In genomic region chr15:80710635-80711553, GRCh38 we compare ENCODE assay signal across 10 cellular contexts. TPM values are rescaled to one million over a fixed set of nuclear protein-coding genes. Genes with fewer than 3 reads are reported as not detected.
DNase-seq lines count a peak whose midpoint lies in the region; ATAC-seq, FAIRE-seq and TF ChIP-seq lines count a peak whose summit lies in the region.
"Had no signal": no experiment of that assay in that cellular context is flagged by ENCODE, and none has a peak within 500 bp of the region (broad histone marks: within the 10 kb centered on the region; RNA-seq: fewer than 3 reads in every experiment).

No MANE protein-coding gene starts in this region.

- FAIRE-seq in keratinocyte (lab: Jason Lieb, UNC) = peak; percentile 78
- FAIRE-seq: D721Med had no signal

- H3K4me3 ChIP-seq in keratinocyte (ENCODE audit: control insufficient read depth in 2 of 3, extremely low read depth in 1 of 3, insufficient read depth in 2 of 3, low read depth in 1 of 3, low read length in 3 of 3) = no peak overlapping the region
- H3K4me3 ChIP-seq in MM.1S (ENCODE audit: low read length) = no peak overlapping the region
- H3K4me3 ChIP-seq: ovary had no signal

- ATAC-seq in GM21619 (IDR thresholded peaks at IDR 0.05; ENCODE audit: unreplicated experiment) (peak; percentile 70), HG03432 (IDR thresholded peaks at IDR 0.05; ENCODE audit: unreplicated experiment) (no peak), GM18511 (IDR thresholded peaks at IDR 0.05; ENCODE audit: unreplicated experiment) (no peak)

- H3K9me3 Mint-ChIP-seq in Calu3 (ENCODE audit: low read depth, unreplicated experiment) = no peaks in the 10 kb centered on the region

- CTCF ChIA-PET in Calu3 (lab: Charles Lee) = interaction anchor here (0.9 to 1.0 kb wide), 2 partner anchors 51 to 66 kb away, joined by 3 read pairs; no protein-coding TSS in a partner anchor

- DNase-seq in Calu3 (no peak), keratinocyte (ENCODE audit: low read depth, low spot score) (peak; percentile 50), DMS53 (lab: John Stamatoyannopoulos, UW) (no peak), MM.1S (no peak)
- peak; percentile 40 for DNase-seq in activated CD4-positive, CD25-positive, alpha-beta regulatory T cell treated with anti-CD3 and anti-CD28 coated beads, Interleukin-2, amount 50 U/mL, for 72 hours
- DNase-seq: ovary had no signal

- no peaks in the 10 kb centered on the region for H3K9me3 ChIP-seq in keratinocyte (ENCODE audit: control insufficient read depth, low read depth, low read length)
- no peaks in the 10 kb centered on the region for H3K9me3 ChIP-seq in MM.1S (replicated peaks; ENCODE audit: insufficient read depth, low read length)
- H3K9me3 ChIP-seq: ovary had no signal

- peaks cover 62% of the 10 kb centered on the region for H3K4me1 Mint-ChIP-seq in Calu3 (ENCODE audit: low read depth, unreplicated experiment)

- H4K20me1 ChIP-seq in keratinocyte (ENCODE audit: control insufficient read depth, extremely low read depth, insufficient read depth, low read length) (no peaks in the 10 kb centered on the region), MM.1S (ENCODE audit: insufficient read depth, low read length) (no peaks in the 10 kb centered on the region)

- H3K9me1 ChIP-seq in keratinocyte (ENCODE audit: control insufficient read depth, extremely low read depth, insufficient read depth, low read length) = no peaks in the 10 kb centered on the region

- no peaks in the 10 kb centered on the region for H3F3A ChIP-seq in MM.1S (ENCODE audit: insufficient read depth, low read length)

- H3K4me1 ChIP-seq in keratinocyte (ENCODE audit: control insufficient read depth, extremely low read depth, insufficient read depth, low read length) (peaks cover 21% of the 10 kb centered on the region), MM.1S (ENCODE audit: low read length) (no peaks in the 10 kb centered on the region)

- dilution Hi-C loops in keratinocyte (cut with MboI; ENCODE audit: extremely low pct_ligation_motif_present, low sequenced_read_pairs) = no loop called here

- H2AFZ ChIP-seq in keratinocyte (ENCODE audit: control insufficient read depth, low read length) (no peak overlapping the region), MM.1S (ENCODE audit: low read length) (no peak overlapping the region)

- H3K27ac Mint-ChIP-seq in Calu3 (ENCODE audit: unreplicated experiment) = peak overlapping the region; percentile 51

- H3K9ac ChIP-seq in keratinocyte (ENCODE audit: control insufficient read depth, extremely low read depth, insufficient read depth, low read length) = no peak overlapping the region
- H3K9ac ChIP-seq in MM.1S (ENCODE audit: low read length) = no peak overlapping the region

- H3K9me2 ChIP-seq in MM.1S (replicated peaks; ENCODE audit: insufficient read depth, low read length) = no peaks in the 10 kb centered on the region

- H3K4me2 ChIP-seq in keratinocyte (ENCODE audit: control insufficient read depth, extremely low read depth, insufficient read depth, low read depth, low read length) (no peak overlapping the region), MM.1S (ENCODE audit: low read depth, low read length) (no peak overlapping the region)

- H3K36me3 ChIP-seq in keratinocyte (ENCODE audit: control insufficient read depth in 2 of 2, extremely low read depth in 1 of 2, insufficient read depth in 2 of 2, low read length in 2 of 2) = peaks cover 3 to 6% of the 10 kb centered on the region in 2 experiments
- no peaks in the 10 kb centered on the region for H3K36me3 ChIP-seq in MM.1S (replicated peaks; ENCODE audit: insufficient read depth, low read length)
- H3K36me3 ChIP-seq: ovary had no signal

- H3K27me3 ChIP-seq in keratinocyte (ENCODE audit: control insufficient read depth, extremely low read depth, insufficient read depth, low read length) (no peaks in the 10 kb centered on the region), MM.1S (replicated peaks; ENCODE audit: insufficient read depth, low read length) (no peaks in the 10 kb centered on the region)
- H3K27me3 ChIP-seq: ovary had no signal

- intact Hi-C loops in Calu3 (cut with micrococcal nuclease; ENCODE audit: unreplicated experiment) = no loop called here

- H3K27ac ChIP-seq in keratinocyte (ENCODE audit: control insufficient read depth, insufficient read depth, low read length) = peak overlapping the region; percentile 57
- H3K27ac ChIP-seq in MM.1S (ENCODE audit: low read length) = no peak overlapping the region
- H3K27ac ChIP-seq: ovary had no signal

- H3K4me3 Mint-ChIP-seq in Calu3 (ENCODE audit: low read depth, unreplicated experiment) = no peak overlapping the region

- H3K27me3 Mint-ChIP-seq in Calu3 (ENCODE audit: unreplicated experiment) = no peaks in the 10 kb centered on the region

- BruUV-seq in Calu3 (replicated peaks; lab: Mats Ljungman, UMichigan) = no TSS peak

- H3K79me2 ChIP-seq in keratinocyte (ENCODE audit: control insufficient read depth, insufficient read depth, low read length) = peaks cover 76% of the 10 kb centered on the region
- peaks cover 51% of the 10 kb centered on the region for H3K79me2 ChIP-seq in MM.1S (ENCODE audit: low read length)

- TF ChIP-seq CTCF in Calu3 (IDR thresholded peaks at IDR 0.05; ENCODE audit: unreplicated experiment) = no peak
- TF ChIP-seq CTCF in keratinocyte (optimal IDR thresholded peaks at IDR 0.05 in 1 of 3, IDR thresholded peaks at IDR 0.05 in 1 of 3, conservative IDR thresholded peaks at IDR 0.05 in 1 of 3; ENCODE audit: extremely low read depth in 1 of 3, insufficient read depth in 2 of 3, low read length in 3 of 3) = no peak
- TF ChIP-seq CTCF in MM.1S (IDR thresholded peaks at IDR 0.05; ENCODE audit: low read length) = no peak

- H3K36me3 Mint-ChIP-seq in Calu3 (ENCODE audit: insufficient read depth, unreplicated experiment) = peaks cover 11% of the 10 kb centered on the region

RNA-seq across cellular contexts. Expression of gene ABHD17C, which starts 15.8 kb away (rescaled TPM):
- total RNA-seq in Calu3 (2022) = 69.4 and 69.7 TPM in 2 replicates
- polyA plus RNA-seq in keratinocyte = 11.8 to 27.8 TPM (median 23.3 TPM) in 3 replicates
- polyA plus RNA-seq in keratinocyte (2011; ENCODE audit: low read depth) = 10.0 TPM
- 14.5 and 22.5 TPM in 2 replicates for polyA plus RNA-seq in keratinocyte (2011; cell fraction: cytosol; rRNA removed)
- 19.9 and 20.5 TPM in 2 replicates for polyA plus RNA-seq in keratinocyte (2011; cell fraction: nucleus; rRNA removed)
- polyA plus RNA-seq in keratinocyte (2012; ENCODE audit: low replicate concordance) = 14.6 and 35.5 TPM in 2 replicates
- polyA minus RNA-seq in keratinocyte = 24.4 to 26.1 TPM (median 25.7 TPM) in 3 replicates
- polyA minus RNA-seq in keratinocyte (2011; cell fraction: cytosol; rRNA and poly(A)+ RNA removed) = 18.4 TPM
- 12.3 and 17.6 TPM in 2 replicates for polyA minus RNA-seq in keratinocyte (2011; cell fraction: nucleus; rRNA and poly(A)+ RNA removed)

Comparison
In these comparisons a context has a peak if more than half of its experiments do, and no peak if none do; other contexts are left out.
1. DNase-seq: peak in activated CD4-positive, CD25-positive, alpha-beta regulatory T cell treated with anti-CD3 and anti-CD28 coated beads, Interleukin-2, amount 50 U/mL, for 72 hours (single experiment) and keratinocyte (single experiment); none in Calu3 (single experiment), DMS53 (single experiment) and MM.1S (single experiment).